In genomic region chr3:128482175-128482856, GRCh38 we compare ENCODE assay signal across 15 cellular contexts. TPM values are rescaled to one million over a fixed set of nuclear protein-coding genes. Genes with fewer than 3 reads are reported as not detected.
A peak's percentile ranks its signal among the peaks of the same experiment; 100 is the strongest.
DNase-seq lines count a peak whose midpoint lies in the region; ATAC-seq, FAIRE-seq and TF ChIP-seq lines count a peak whose summit lies in the region.
"Had no signal": no experiment of that assay in that cellular context is flagged by ENCODE, and none has a peak within 500 bp of the region (broad histone marks: within the 10 kb centered on the region; RNA-seq: fewer than 3 reads in every experiment).

No MANE protein-coding gene starts in this region.

- peak overlapping the region; percentile 63 for H3K4me3 Mint-ChIP-seq in neural progenitor cell
- H3K4me3 Mint-ChIP-seq: activated CD4-positive, alpha-beta T cell treated with anti-CD3 and anti-CD28 coated beads for 36 hours; activated T-helper 1 cell treated with anti-CD3 and anti-CD28 coated beads, Interleukin-12 subunit alpha, Interleukin-12 subunit beta, Interleukin-2, Interleukin-4 antibody, amounts not matched to agents 30 ng/mL and 10 ng/mL and 1 ng/mL, durations not matched to agents 14 hours and 24 hours and 36 hours had no signal

- TF ChIP-seq POLR2A in GM12891 (IDR thresholded peaks at IDR 0.05; ENCODE audit: low read depth, low read length): no peak

- 9% methylated on average over 13 of the region's 15 CpGs for WGBS in HUES64

- TF ChIP-seq CTCF in AG04449 (IDR thresholded peaks at IDR 0.05; ENCODE audit: insufficient read depth, low read length, missing control alignments): no peak
- TF ChIP-seq CTCF in fibroblast of villous mesenchyme (IDR thresholded peaks at IDR 0.05; ENCODE audit: insufficient read depth, low read depth, low read length): no peak
- TF ChIP-seq CTCF in neural progenitor cell (IDR thresholded peaks at IDR 0.05): no peak
- TF ChIP-seq CTCF in MM.1S (IDR thresholded peaks at IDR 0.05; ENCODE audit: low read length): no peak

- H3K9ac ChIP-seq in HUES64 (ENCODE audit: low read depth, low read length) (no peak overlapping the region), neural progenitor cell (no peak overlapping the region), MM.1S (ENCODE audit: low read length) (no peak overlapping the region)

- peaks cover 42% of the 10 kb centered on the region for H3K4me1 Mint-ChIP-seq in neural progenitor cell

- no peak for ATAC-seq in HG02852 (IDR thresholded peaks at IDR 0.05; ENCODE audit: unreplicated experiment)
- ATAC-seq: activated CD4-positive, alpha-beta T cell treated with anti-CD3 and anti-CD28 coated beads for 36 hours had no signal

- H2AFZ ChIP-seq in neural progenitor cell (replicated peaks) (no peak overlapping the region), MM.1S (ENCODE audit: low read length) (no peak overlapping the region)

- H3K4me1 ChIP-seq in HUES64 (ENCODE audit: insufficient read depth, low read length) (peaks cover 52% of the 10 kb centered on the region), neural progenitor cell (peaks cover 51% of the 10 kb centered on the region), MM.1S (ENCODE audit: low read length) (no peaks in the 10 kb centered on the region)

- H4K20me1 ChIP-seq in neural progenitor cell (ENCODE audit: low read depth): peaks cover 68% of the 10 kb centered on the region
- H4K20me1 ChIP-seq in MM.1S (ENCODE audit: insufficient read depth, low read length): no peaks in the 10 kb centered on the region

- H3F3A ChIP-seq in neural progenitor cell (ENCODE audit: low read depth) (peaks cover 28% of the 10 kb centered on the region), MM.1S (ENCODE audit: insufficient read depth, low read length) (no peaks in the 10 kb centered on the region)

- H3K4me3 ChIP-seq in AG04449 (ENCODE audit: low read depth, low read length) (peak overlapping the region; percentile 20), HUES64 (ENCODE audit: low read length) (peak overlapping the region; percentile 24; the same call in 1 of the 2 replicates), fibroblast of villous mesenchyme (ENCODE audit: low read depth, low read length) (peak overlapping the region; percentile 9), neural progenitor cell (peak overlapping the region; percentile 24), MM.1S (ENCODE audit: low read length) (no peak overlapping the region)
- H3K4me3 ChIP-seq: SK-N-MC had no signal

- no peaks in the 10 kb centered on the region for H3K36me3 Mint-ChIP-seq in neural progenitor cell

- CTCF ChIA-PET in AG04449 (lab: Yijun Ruan, JAX): interaction anchor here (0.6 to 4.0 kb wide), 9 partner anchors 8 to 387 kb away, joined by 3 to 29 read pairs (median 8); no protein-coding TSS in a partner anchor

- DNase-seq in AG04449 (ENCODE audit: low read depth, low spot score): no peak
- peak; percentile 63 for DNase-seq in fibroblast of villous mesenchyme (ENCODE audit: low read depth)
- DNase-seq in neural progenitor cell (ENCODE audit: low spot score): peak; percentile 48
- DNase-seq in GDM1 (lab: John Stamatoyannopoulos, UW): no peak
- DNase-seq in GM12891 (ENCODE audit: insufficient read length, low spot score): no peak
- no peak for DNase-seq in MM.1S
- DNase-seq: activated CD4-positive, alpha-beta T cell treated with anti-CD3 and anti-CD28 coated beads for 36 hours; occipital lobe; stimulated activated CD4-positive, alpha-beta T cell treated with anti-CD3 and anti-CD28 coated beads, Interleukin-4, amount 100 ng/mL, for 24 hours had no signal

- POLR2A ChIA-PET in AG04449 (lab: Yijun Ruan, JAX): interaction anchor here (1.1 kb wide), 1 partner anchor 56 kb away, joined by 4 read pairs; no protein-coding TSS in a partner anchor

- no peaks in the 10 kb centered on the region for H3K36me3 ChIP-seq in HUES64 (ENCODE audit: insufficient read depth, low read length)
- H3K36me3 ChIP-seq in neural progenitor cell: no peaks in the 10 kb centered on the region
- no peaks in the 10 kb centered on the region for H3K36me3 ChIP-seq in MM.1S (replicated peaks; ENCODE audit: insufficient read depth, low read length)

- no peaks in the 10 kb centered on the region for H3K9me3 Mint-ChIP-seq in neural progenitor cell
- H3K9me3 Mint-ChIP-seq: activated T-helper 1 cell treated with anti-CD3 and anti-CD28 coated beads, Interleukin-12 subunit alpha, Interleukin-12 subunit beta, Interleukin-2, Interleukin-4 antibody, amounts not matched to agents 30 ng/mL and 10 ng/mL and 1 ng/mL, durations not matched to agents 14 hours and 24 hours and 36 hours had no signal

- H3K4me2 ChIP-seq in neural progenitor cell (peak overlapping the region; percentile 61), MM.1S (ENCODE audit: low read depth, low read length) (no peak overlapping the region)

- no peak for FAIRE-seq in GM12891 (lab: Jason Lieb, UNC)
- FAIRE-seq: bronchial epithelial cell had no signal

- H3K79me2 ChIP-seq in neural progenitor cell (ENCODE audit: low read depth): no peaks in the 10 kb centered on the region
- no peaks in the 10 kb centered on the region for H3K79me2 ChIP-seq in MM.1S (ENCODE audit: low read length)

- H3K27me3 Mint-ChIP-seq in neural progenitor cell (ENCODE audit: insufficient read depth, low read depth): peaks cover 76% of the 10 kb centered on the region

- H3K27ac ChIP-seq in HUES64 (ENCODE audit: low read depth, low read length): no peak overlapping the region
- H3K27ac ChIP-seq in neural progenitor cell: no peak overlapping the region
- no peak overlapping the region for H3K27ac ChIP-seq in MM.1S (ENCODE audit: low read length)

- H3K9me3 ChIP-seq in HUES64 (ENCODE audit: insufficient read depth, low read depth, low read length) (no peaks in the 10 kb centered on the region), neural progenitor cell (ENCODE audit: low read depth) (no peaks in the 10 kb centered on the region), MM.1S (replicated peaks; ENCODE audit: insufficient read depth, low read length) (no peaks in the 10 kb centered on the region)

- H3K27ac Mint-ChIP-seq in neural progenitor cell: no peak overlapping the region
- H3K27ac Mint-ChIP-seq: activated CD4-positive, alpha-beta T cell treated with anti-CD3 and anti-CD28 coated beads for 36 hours; activated T-helper 1 cell treated with anti-CD3 and anti-CD28 coated beads, Interleukin-12 subunit alpha, Interleukin-12 subunit beta, Interleukin-2, Interleukin-4 antibody, amounts not matched to agents 30 ng/mL and 10 ng/mL and 1 ng/mL, durations not matched to agents 14 hours and 24 hours and 36 hours had no signal

- H3K27me3 ChIP-seq in HUES64 (ENCODE audit: insufficient read depth, low read length) (peaks cover 100% of the 10 kb centered on the region), neural progenitor cell (peaks cover 100% of the 10 kb centered on the region), MM.1S (replicated peaks; ENCODE audit: insufficient read depth, low read length) (peaks cover 100% of the 10 kb centered on the region)

- no peaks in the 10 kb centered on the region for H3K9me2 ChIP-seq in MM.1S (replicated peaks; ENCODE audit: insufficient read depth, low read length)

TF ChIP-seq in GM12891, 5 proteins besides CTCF, POLR2A, EP300 and RAD21:
- no peak for TF ChIP-seq POLR2AphosphoS5 (IDR thresholded peaks at IDR 0.05; ENCODE audit: low read depth, low read length)
- TF ChIP-seq TAF1 (IDR thresholded peaks at IDR 0.05; ENCODE audit: low read depth, low read length): no peak
- no peak for TF ChIP-seq POU2F2 (IDR thresholded peaks at IDR 0.05; ENCODE audit: low read depth, low read length)
- no peak for TF ChIP-seq SPI1 (IDR thresholded peaks at IDR 0.05; ENCODE audit: low read depth, low read length)
- TF ChIP-seq PAX5 (IDR thresholded peaks at IDR 0.05; ENCODE audit: insufficient read depth, low read length, severe bottlenecking): no peak

RNA-seq across cellular contexts. Expression of gene GATA2, which starts 10.7 kb away (rescaled TPM):
- 0.55 TPM for polyA plus RNA-seq in HUES64 (2013, experiment 1 of 2)
- polyA plus RNA-seq in HUES64 (2013, experiment 2 of 2): 0.63 TPM
- total RNA-seq in fibroblast of villous mesenchyme: 26.7 and 41.0 TPM in 2 replicates
- total RNA-seq in neural progenitor cell (ENCODE audit: low replicate concordance): 0.09 TPM in 1 of 2 replicates, not detected in the other
- polyA plus RNA-seq in GM12891 (2012; ENCODE audit: low read depth, missing spikeins): 0.06 TPM

RNA-seq across cellular contexts. Expression of gene DNAJB8, which starts 15.6 kb away (rescaled TPM):
- not detected for polyA plus RNA-seq in HUES64 (2013, experiment 1 of 2)
- not detected for polyA plus RNA-seq in HUES64 (2013, experiment 2 of 2)
- total RNA-seq in fibroblast of villous mesenchyme: not detected in 2 replicates
- total RNA-seq in neural progenitor cell (ENCODE audit: low replicate concordance): not detected in 2 replicates
- polyA plus RNA-seq in GM12891 (2012; ENCODE audit: low read depth, missing spikeins): not detected
- total RNA-seq: activated CD4-positive, alpha-beta T cell treated with anti-CD3 and anti-CD28 coated beads for 36 hours; activated T-helper 1 cell treated with anti-CD3 and anti-CD28 coated beads, Interleukin-12 subunit alpha, Interleukin-12 subunit beta, Interleukin-2, Interleukin-4 antibody, amounts not matched to agents 30 ng/mL and 10 ng/mL and 1 ng/mL, durations not matched to agents 14 hours and 24 hours and 36 hours; bronchial epithelial cell; epithelial cell of proximal tubule; occipital lobe had no signal

Comparison
In these comparisons a context has a peak if more than half of its experiments do, and no peak if none do; other contexts are left out.
1. DNase-seq: peak in fibroblast of villous mesenchyme (single experiment) and neural progenitor cell (single experiment); none in AG04449 (single experiment), GDM1 (single experiment), GM12891 (single experiment) and MM.1S (single experiment).
2. RNA of gene GATA2, which starts 10.7 kb away (total RNA-seq): 26.7 to 41.0 TPM in fibroblast of villous mesenchyme; 0.09 TPM in neural progenitor cell; every median in the first group is over 10 times any median in the second.